In the genomic region with DNA sequence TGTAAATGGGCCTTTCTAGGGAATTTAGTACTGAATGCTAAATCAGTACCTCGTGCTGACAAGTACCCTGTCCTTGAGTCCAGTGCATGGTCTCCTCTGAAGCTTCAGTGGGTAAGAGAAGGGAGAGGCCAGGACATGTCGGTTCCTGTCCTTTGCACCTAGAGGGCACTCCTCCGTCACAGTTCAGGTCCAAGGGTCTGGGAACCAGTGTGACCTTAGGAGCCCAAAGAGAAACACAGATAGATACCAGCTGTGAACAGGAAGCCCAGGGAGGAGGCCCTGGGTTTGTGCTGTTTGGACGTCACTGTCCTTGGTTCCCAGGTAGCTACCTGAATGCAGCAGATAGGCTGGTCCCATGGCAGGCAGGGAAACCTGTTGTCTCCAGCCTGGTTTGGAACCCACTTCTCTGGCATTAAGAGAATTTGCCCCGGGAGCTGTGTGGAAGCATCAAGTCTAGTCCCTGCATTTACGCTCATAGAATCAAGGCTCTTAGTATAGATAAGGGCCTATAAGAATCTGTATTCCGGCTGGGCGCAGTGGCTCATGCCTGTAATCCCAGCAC, we compare ENCODE assay signal across 13 cellular contexts. TPM values are rescaled to one million over a fixed set of nuclear protein-coding genes. Genes with fewer than 3 reads are reported as not detected.
DNase-seq lines count a peak whose midpoint lies in the region; ATAC-seq and TF ChIP-seq lines count a peak whose summit lies in the region.
"Had no signal": no experiment of that assay in that cellular context is flagged by ENCODE, and none has a peak within 500 bp of the region (broad histone marks: within the 10 kb centered on the region; RNA-seq: fewer than 3 reads in every experiment).

No MANE protein-coding gene starts in this region.

- H3K27me3 ChIP-seq in SJCRH30 (no peaks in the 10 kb centered on the region), esophagus squamous epithelium (peaks cover 0 to 36% (median 0%) of the 10 kb centered on the region in 4 donors), aorta (ENCODE audit: control insufficient read depth in 1 of 2, insufficient read depth in 2 of 2, low read length in 1 of 2) (no peaks in the 10 kb centered on the region)

- no peak overlapping the region for H3K4me3 ChIP-seq in HEK293 (ENCODE audit: low read depth, low read length)
- no peak overlapping the region for H3K4me3 ChIP-seq in SJCRH30
- no peak overlapping the region for H3K4me3 ChIP-seq in esophagus squamous epithelium
- H3K4me3 ChIP-seq in aorta (ENCODE audit: low read length in 2 of 2), result no peak overlapping the region

- no peaks in the 10 kb centered on the region for H3K9me3 ChIP-seq in HEK293 (ENCODE audit: control insufficient read depth, insufficient read depth, low read depth, low read length)
- H3K9me3 ChIP-seq in SJCRH30 (replicated peaks), result no peaks in the 10 kb centered on the region
- H3K9me3 ChIP-seq in esophagus squamous epithelium, result no peaks in the 10 kb centered on the region
- no peaks in the 10 kb centered on the region for H3K9me3 ChIP-seq in aorta (ENCODE audit: control insufficient read depth, low read length)

- TF ChIP-seq CTCF in HEK293 (tag by site-specific recombination; IDR thresholded peaks at IDR 0.05), result 0 out of 2 replicates have a peak, but pooled peaks have one; percentile 20
- TF ChIP-seq CTCF in esophagus squamous epithelium (IDR thresholded peaks at IDR 0.05), result no peak

- POLR2A ChIA-PET in HEK293 (lab: Yijun Ruan, JAX), result no interaction called here

- no peak for TF ChIP-seq POLR2A in esophagus squamous epithelium (IDR thresholded peaks at IDR 0.05)

- ATAC-seq in aorta (ENCODE audit: low FRiP score), result no peak
- ATAC-seq in HG03442 (IDR thresholded peaks at IDR 0.05; ENCODE audit: unreplicated experiment), result no peak
- ATAC-seq: Right ventricle myocardium inferior had no signal

- intact Hi-C loops in esophagus squamous epithelium (cut with DNase I) (no loop called here), aorta (cut with DNase I) (no loop called here)

- peak; percentile 18 for DNase-seq in Daoy (ENCODE audit: low read depth)
- DNase-seq in SJCRH30, result peak; percentile 24 to 43
- DNase-seq in left kidney (ENCODE audit: low read depth, low spot score), result peak; percentile 17
- no peak for DNase-seq in esophagus squamous epithelium (lab: John Stamatoyannopoulos, UW)
- no peak for DNase-seq in stimulated activated CD4-positive, alpha-beta T cell treated with anti-CD3 and anti-CD28 coated beads, Interleukin-4, amount 100 ng/mL, for 1 hour
- no peak for DNase-seq in aorta
- DNase-seq: GOT3; NCI-H1092; stimulated activated CD4-positive, alpha-beta T cell treated with anti-CD3 and anti-CD28 coated beads, Interleukin-12 subunit alpha, Interleukin-12 subunit beta, amount 100 ng/mL, for 4 hours had no signal

- no peak overlapping the region for H3K27ac ChIP-seq in HEK293 (ENCODE audit: extremely low read depth, low read depth, low read length)
- H3K27ac ChIP-seq in SJCRH30, result no peak overlapping the region
- no peak overlapping the region for H3K27ac ChIP-seq in esophagus squamous epithelium
- H3K27ac ChIP-seq in aorta (ENCODE audit: low read depth in 1 of 2, low read length in 2 of 2), result no peak overlapping the region

- H3K36me3 ChIP-seq in HEK293 (ENCODE audit: control insufficient read depth in 2 of 2, insufficient read depth in 1 of 2, low read length in 2 of 2), result no peaks in the 10 kb centered on the region
- H3K36me3 ChIP-seq in SJCRH30, result no peaks in the 10 kb centered on the region
- H3K36me3 ChIP-seq in esophagus squamous epithelium, result no peaks in the 10 kb centered on the region
- no peaks in the 10 kb centered on the region for H3K36me3 ChIP-seq in aorta (ENCODE audit: control insufficient read depth in 1 of 2, insufficient read depth in 2 of 2, low read length in 1 of 2)

- WGBS in esophagus squamous epithelium, 2 donors, result 54 to 68% methylated on average over 4 to 5 of the region's 8 CpGs
- 67 to 68% methylated on average over 8 of the region's 8 CpGs for WGBS in aorta, 2 donors

- no peaks in the 10 kb centered on the region for H3K4me1 ChIP-seq in HEK293 (ENCODE audit: control insufficient read depth, insufficient read depth, low read length)
- 0 out of 2 replicates have a peak, but pooled peaks cover 7% of the 10 kb centered on the region for H3K4me1 ChIP-seq in SJCRH30
- H3K4me1 ChIP-seq in esophagus squamous epithelium, result no peaks in the 10 kb centered on the region
- H3K4me1 ChIP-seq in aorta (ENCODE audit: control insufficient read depth in 1 of 2, insufficient read depth in 2 of 2, low read length in 2 of 2), result no peaks in the 10 kb centered on the region

- CTCF ChIA-PET in HEK293 (lab: Yijun Ruan, JAX), result interaction anchor here (0.7 to 2.1 kb wide), 3 partner anchors 141 to 324 kb away, joined by 3 to 5 read pairs (median 3); no protein-coding TSS in a partner anchor

TF ChIP-seq in HEK293, 187 proteins besides CTCF, POLR2A, EP300 and RAD21:
- TF ChIP-seq MEIS1 (CRISPR knock-in tag; IDR thresholded peaks at IDR 0.05; ENCODE audit: borderline replicate concordance) (no peak), FEZF1 (tag by site-specific recombination; IDR thresholded peaks at IDR 0.05) (no peak), ZNF335 (tag by site-specific recombination; conservative IDR thresholded peaks at IDR 0.05) (no peak), ZNF501 (tag by site-specific recombination; IDR thresholded peaks at IDR 0.05) (no peak), YY1 (tag by site-specific recombination; IDR thresholded peaks at IDR 0.05) (no peak), SP3 (tag by site-specific recombination; IDR thresholded peaks at IDR 0.05) (no peak), EGR2 (tag by site-specific recombination; IDR thresholded peaks at IDR 0.05; ENCODE audit: low read depth) (no peak), ZNF707 (tag by site-specific recombination; IDR thresholded peaks at IDR 0.05) (no peak), ZNF19 (tag by site-specific recombination; IDR thresholded peaks at IDR 0.05; ENCODE audit: low read depth) (no peak), ZFP37 (tag by site-specific recombination; IDR thresholded peaks at IDR 0.05) (no peak), ZNF169 (tag by site-specific recombination; IDR thresholded peaks at IDR 0.05) (no peak), ZNF521 (tag by site-specific recombination; IDR thresholded peaks at IDR 0.05) (no peak)
- TF ChIP-seq, protein P1, sequence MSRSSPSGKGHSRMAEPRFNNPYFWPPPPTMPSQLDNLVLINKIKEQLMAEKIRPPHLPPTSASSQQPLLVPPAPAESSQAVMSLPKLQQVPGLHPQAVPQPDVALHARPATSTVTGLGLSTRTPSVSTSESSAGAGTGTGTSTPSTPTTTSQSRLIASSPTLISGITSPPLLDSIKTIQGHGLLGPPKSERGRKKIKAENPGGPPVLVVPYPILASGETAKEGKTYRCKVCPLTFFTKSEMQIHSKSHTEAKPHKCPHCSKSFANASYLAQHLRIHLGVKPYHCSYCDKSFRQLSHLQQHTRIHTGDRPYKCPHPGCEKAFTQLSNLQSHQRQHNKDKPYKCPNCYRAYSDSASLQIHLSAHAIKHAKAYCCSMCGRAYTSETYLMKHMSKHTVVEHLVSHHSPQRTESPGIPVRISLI (tag by site-specific recombination; IDR thresholded peaks at IDR 0.05), result no peak
- TF ChIP-seq, protein P2, sequence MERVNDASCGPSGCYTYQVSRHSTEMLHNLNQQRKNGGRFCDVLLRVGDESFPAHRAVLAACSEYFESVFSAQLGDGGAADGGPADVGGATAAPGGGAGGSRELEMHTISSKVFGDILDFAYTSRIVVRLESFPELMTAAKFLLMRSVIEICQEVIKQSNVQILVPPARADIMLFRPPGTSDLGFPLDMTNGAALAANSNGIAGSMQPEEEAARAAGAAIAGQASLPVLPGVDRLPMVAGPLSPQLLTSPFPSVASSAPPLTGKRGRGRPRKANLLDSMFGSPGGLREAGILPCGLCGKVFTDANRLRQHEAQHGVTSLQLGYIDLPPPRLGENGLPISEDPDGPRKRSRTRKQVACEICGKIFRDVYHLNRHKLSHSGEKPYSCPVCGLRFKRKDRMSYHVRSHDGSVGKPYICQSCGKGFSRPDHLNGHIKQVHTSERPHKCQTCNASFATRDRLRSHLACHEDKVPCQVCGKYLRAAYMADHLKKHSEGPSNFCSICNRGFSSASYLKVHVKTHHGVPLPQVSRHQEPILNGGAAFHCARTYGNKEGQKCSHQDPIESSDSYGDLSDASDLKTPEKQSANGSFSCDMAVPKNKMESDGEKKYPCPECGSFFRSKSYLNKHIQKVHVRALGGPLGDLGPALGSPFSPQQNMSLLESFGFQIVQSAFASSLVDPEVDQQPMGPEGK (tag by site-specific recombination; IDR thresholded peaks at IDR 0.05), result no peak
- TF ChIP-seq, protein P3, sequence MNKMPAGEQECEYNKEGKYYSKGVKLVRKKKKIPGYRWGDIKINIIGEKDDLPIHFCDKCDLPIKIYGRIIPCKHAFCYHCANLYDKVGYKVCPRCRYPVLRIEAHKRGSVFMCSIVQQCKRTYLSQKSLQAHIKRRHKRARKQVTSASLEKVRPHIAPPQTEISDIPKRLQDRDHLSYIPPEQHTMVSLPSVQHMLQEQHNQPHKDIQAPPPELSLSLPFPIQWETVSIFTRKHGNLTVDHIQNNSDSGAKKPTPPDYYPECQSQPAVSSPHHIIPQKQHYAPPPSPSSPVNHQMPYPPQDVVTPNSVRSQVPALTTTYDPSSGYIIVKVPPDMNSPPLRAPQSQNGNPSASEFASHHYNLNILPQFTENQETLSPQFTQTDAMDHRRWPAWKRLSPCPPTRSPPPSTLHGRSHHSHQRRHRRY (tag by site-specific recombination; IDR thresholded peaks at IDR 0.05), result no peak
- TF ChIP-seq, protein P4, sequence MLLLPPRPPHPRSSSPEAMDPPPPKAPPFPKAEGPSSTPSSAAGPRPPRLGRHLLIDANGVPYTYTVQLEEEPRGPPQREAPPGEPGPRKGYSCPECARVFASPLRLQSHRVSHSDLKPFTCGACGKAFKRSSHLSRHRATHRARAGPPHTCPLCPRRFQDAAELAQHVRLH (tag by site-specific recombination; IDR thresholded peaks at IDR 0.05), result no peak
TF ChIP-seq in HEK293: peak in this region for 0.

RNA-seq across cellular contexts. Expression of a gene that starts 3.9 kb away (rescaled TPM):
- total RNA-seq in Daoy (2014; rRNA removed; shearing (Covaris generic)), result not detected in 2 replicates
- 0.02 TPM in 1 of 2 replicates, not detected in the other for total RNA-seq in SJCRH30 (2014; rRNA removed; shearing (Covaris generic))
- total RNA-seq in esophagus squamous epithelium (not detected), aorta (not detected)
- not detected for polyA plus RNA-seq in aorta
- total RNA-seq: natural killer cell treated with Interleukin-12 subunit alpha and Interleukin-12 subunit beta and Interleukin-15 and Interleukin-18, amount 100 ng/mL, for 72 hours; Right ventricle myocardium inferior had no signal

Comparison
In these comparisons a context has a peak if more than half of its experiments do, and no peak if none do; other contexts are left out.
1. DNase-seq: peak in Daoy (single experiment), SJCRH30 (2 of 2) and left kidney (single experiment); none in esophagus squamous epithelium (single experiment), stimulated activated CD4-positive, alpha-beta T cell treated with anti-CD3 and anti-CD28 coated beads, Interleukin-4, amount 100 ng/mL, for 1 hour (single experiment) and aorta (0 of 2).